ENCODE assay signal across 8 cellular contexts in genomic region chr4:83009529-83009928, GRCh38. TPM values are rescaled to one million over a fixed set of nuclear protein-coding genes. Genes with fewer than 3 reads are reported as not detected.
A peak's percentile ranks its signal among the peaks of the same experiment; 100 is the strongest.
DNase-seq lines count a peak whose midpoint lies in the region; ATAC-seq and TF ChIP-seq lines count a peak whose summit lies in the region.

No MANE protein-coding gene starts in this region.

- TF ChIP-seq CTCF in fibroblast of lung (conservative IDR thresholded peaks at IDR 0.05 in 1 of 2, IDR thresholded peaks at IDR 0.05 in 1 of 2; ENCODE audit: low read depth in 1 of 2, low read length in 2 of 2) (no peak), sigmoid colon (IDR thresholded peaks at IDR 0.05) (no peak)

- peak overlapping the region; percentile 90; the same call in 1 of the 2 replicates for H3K27ac ChIP-seq in SJSA1
- H3K27ac ChIP-seq in fibroblast of lung (ENCODE audit: insufficient read depth, low read length), result peak overlapping the region; percentile 96
- peak overlapping the region; percentile 88 to 97 (median 90) for H3K27ac ChIP-seq in sigmoid colon

- peaks cover 8% of the 10 kb centered on the region for H3K27me3 ChIP-seq in H7 (ENCODE audit: control insufficient read depth, insufficient read depth, low read length)
- no peaks in the 10 kb centered on the region for H3K27me3 ChIP-seq in SJSA1 (replicated peaks)
- no peaks in the 10 kb centered on the region for H3K27me3 ChIP-seq in fibroblast of lung (ENCODE audit: control insufficient read depth, insufficient read depth, low read length)
- H3K27me3 ChIP-seq in sigmoid colon, result no peaks in the 10 kb centered on the region

- peak overlapping the region; percentile 93 for H3K4me2 ChIP-seq in fibroblast of lung (ENCODE audit: extremely low read depth, insufficient read depth, low read length)

- peak overlapping the region; percentile 92 for H3K9ac ChIP-seq in fibroblast of lung (ENCODE audit: insufficient read depth, low read length)

- no peak for TF ChIP-seq POLR2A in sigmoid colon (IDR thresholded peaks at IDR 0.05)

- no peak for DNase-seq in H7
- DNase-seq in SJSA1 (ENCODE audit: low read depth in 1 of 2, low spot score in 2 of 2), result peak in 1 of 2 experiments; percentile 14
- DNase-seq in fibroblast of lung (ENCODE audit: low read depth in 2 of 2), result peak in 1 of 2 donors; percentile 43
- DNase-seq in sigmoid colon, result no peak

- H3K9me3 ChIP-seq in SJSA1 (replicated peaks) (no peaks in the 10 kb centered on the region), fibroblast of lung (ENCODE audit: control insufficient read depth, insufficient read depth, low read depth, low read length) (no peaks in the 10 kb centered on the region), sigmoid colon (no peaks in the 10 kb centered on the region)

- no peak overlapping the region for H2AFZ ChIP-seq in fibroblast of lung (ENCODE audit: low read length)

- peaks cover 69% of the 10 kb centered on the region for H3K79me2 ChIP-seq in fibroblast of lung (ENCODE audit: control insufficient read depth, insufficient read depth, low read length)

- no peak for ATAC-seq in HG02938 (IDR thresholded peaks at IDR 0.05; ENCODE audit: unreplicated experiment)
- ATAC-seq in GM21423 (IDR thresholded peaks at IDR 0.05; ENCODE audit: unreplicated experiment), result no peak
- ATAC-seq in GM19455 (IDR thresholded peaks at IDR 0.05; ENCODE audit: unreplicated experiment), result no peak
- no peak for ATAC-seq in HG03469 (IDR thresholded peaks at IDR 0.05; ENCODE audit: unreplicated experiment)

- WGBS in sigmoid colon, 2 donors, result 72 to 76% methylated on average over 3 of the region's 3 CpGs

- TF ChIP-seq EP300 in sigmoid colon (IDR thresholded peaks at IDR 0.05), result no peak

- H3K4me1 ChIP-seq in SJSA1 (replicated peaks) (peaks cover 7% of the 10 kb centered on the region; the same call in 1 of the 2 replicates), fibroblast of lung (ENCODE audit: control insufficient read depth, extremely low read depth, insufficient read depth, low read length) (no peaks in the 10 kb centered on the region), sigmoid colon (peaks cover 0 to 37% (median 33%) of the 10 kb centered on the region in 4 donors)

- H3K36me3 ChIP-seq in H7 (replicated peaks; ENCODE audit: control insufficient read depth, insufficient read depth, low read length), result no peaks in the 10 kb centered on the region
- peaks cover 6% of the 10 kb centered on the region for H3K36me3 ChIP-seq in SJSA1
- no peaks in the 10 kb centered on the region for H3K36me3 ChIP-seq in fibroblast of lung (ENCODE audit: control insufficient read depth, insufficient read depth, low read length)
- no peaks in the 10 kb centered on the region for H3K36me3 ChIP-seq in sigmoid colon

- H4K20me1 ChIP-seq in fibroblast of lung (ENCODE audit: control insufficient read depth, extremely low read depth, insufficient read depth, low read length), result no peaks in the 10 kb centered on the region

- intact Hi-C loops in sigmoid colon (cut with DNase I), result no loop called here

- H3K4me3 ChIP-seq in H7 (ENCODE audit: insufficient read depth, low read depth, low read length), result peak overlapping the region; percentile 67; the same call in 1 of the 2 replicates
- peak overlapping the region; percentile 87 for H3K4me3 ChIP-seq in SJSA1
- peak overlapping the region; percentile 79 to 99 (median 87) for H3K4me3 ChIP-seq in fibroblast of lung (replicated peaks in 1 of 4; ENCODE audit: control extremely low read depth in 1 of 4, insufficient read depth in 1 of 4, low read depth in 3 of 4, low read length in 4 of 4)
- peak overlapping the region; percentile 71 to 76 (median 72) for H3K4me3 ChIP-seq in sigmoid colon

RNA-seq across cellular contexts. Expression of gene LIN54, which starts 1.1 kb away (rescaled TPM):
- total RNA-seq in H7 (2014; rRNA removed; shearing (Covaris generic)), result 11.4 and 13.0 TPM in 2 replicates
- total RNA-seq in SJSA1 (2014; rRNA removed; shearing (Covaris generic)), result 22.4 and 42.4 TPM in 2 replicates
- total RNA-seq in fibroblast of lung (10.0 and 15.2 TPM in 2 replicates), sigmoid colon (1 to 10 TPM; 5.0 to 10.0 (median 8.4) TPM)
- polyA plus RNA-seq in fibroblast of lung (13.3 and 16.9 TPM in 2 replicates), sigmoid colon (1 to 10 TPM; 4.6 to 6.5 (median 4.8) TPM)
- 6.7 and 8.0 TPM in 2 replicates for polyA plus RNA-seq in fibroblast of lung (2012)
- polyA minus RNA-seq in fibroblast of lung (ENCODE audit: low replicate concordance), result 1.3 and 15.3 TPM in 2 replicates

RNA-seq across cellular contexts. Expression of gene COPS4, which starts 25.5 kb away (rescaled TPM):
- 77.9 and 89.0 TPM in 2 replicates for total RNA-seq in H7 (2014; rRNA removed; shearing (Covaris generic))
- total RNA-seq in SJSA1 (2014; rRNA removed; shearing (Covaris generic)), result 58.5 and 111 TPM in 2 replicates
- total RNA-seq in fibroblast of lung (106 and 128 TPM in 2 replicates), sigmoid colon (10 to 100 TPM; 33.0 to 64.6 (median 53.8) TPM)
- polyA plus RNA-seq in fibroblast of lung (82.3 and 92.9 TPM in 2 replicates), sigmoid colon (10 to 100 TPM; 28.9 to 31.0 (median 30.0) TPM)
- polyA plus RNA-seq in fibroblast of lung (2012), result 64.2 and 68.0 TPM in 2 replicates
- 8.1 and 14.3 TPM in 2 replicates for polyA minus RNA-seq in fibroblast of lung (ENCODE audit: low replicate concordance)
